ENCODE assay signal across 8 cellular contexts in the genomic region with DNA sequence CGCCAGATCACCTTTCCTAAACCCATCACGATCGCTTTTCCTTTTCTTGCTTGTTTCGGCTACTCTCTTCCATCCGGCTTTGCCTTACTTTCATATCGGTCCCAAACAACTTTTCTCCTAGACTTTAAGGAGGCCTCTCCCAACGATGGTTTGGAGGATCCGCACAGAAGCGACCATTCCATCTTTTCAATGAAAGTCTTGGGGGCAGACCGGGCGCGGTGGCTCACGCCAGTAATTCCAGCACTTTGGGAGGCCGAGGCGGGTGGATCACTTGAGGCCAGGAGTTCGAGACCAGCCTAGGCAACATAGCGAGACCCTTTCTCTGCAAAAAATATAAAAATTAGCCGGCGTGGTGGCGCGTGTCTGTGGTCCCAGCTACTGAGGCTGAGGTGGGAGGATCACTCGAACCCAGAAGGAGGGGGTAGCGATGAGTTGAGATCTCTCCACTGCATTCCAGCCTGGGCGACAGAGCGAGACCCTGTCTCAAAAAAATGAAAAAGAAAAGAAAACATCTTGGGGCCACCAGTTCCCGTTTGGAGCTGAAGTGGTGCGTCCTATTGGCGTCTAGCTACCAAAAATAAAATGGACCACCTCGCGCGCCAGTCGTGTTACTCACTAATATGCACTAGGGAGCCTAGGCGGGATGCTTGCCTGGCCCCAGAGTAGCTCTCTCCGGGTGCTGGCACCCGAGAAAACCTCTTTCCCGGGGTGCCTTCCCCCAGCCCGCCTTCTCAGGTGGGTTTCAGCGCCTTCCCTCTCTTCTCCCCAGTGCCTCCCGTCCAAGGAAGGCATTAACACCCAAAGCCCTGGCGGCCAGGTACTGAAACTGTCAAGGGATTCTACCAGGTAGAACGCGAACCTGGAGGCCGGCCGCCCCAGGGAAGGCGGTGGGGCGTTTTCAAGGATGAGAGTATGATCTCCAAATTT. TPM values are rescaled to one million over a fixed set of nuclear protein-coding genes. Genes with fewer than 3 reads are reported as not detected.
DNase-seq lines count a peak whose midpoint lies in the region; ATAC-seq and TF ChIP-seq lines count a peak whose summit lies in the region.

No MANE protein-coding gene starts in this region.

- H3K36me3 ChIP-seq in Peyer's patch (no peaks in the 10 kb centered on the region), rectal smooth muscle tissue (ENCODE audit: control insufficient read depth, insufficient read depth, low read length) (no peaks in the 10 kb centered on the region), vagina (no peaks in the 10 kb centered on the region)

- ATAC-seq in HG03066 (IDR thresholded peaks at IDR 0.05; ENCODE audit: low read depth, unreplicated experiment) (peak; percentile 12), Right ventricle myocardium superior (ENCODE audit: poor library complexity) (peak; percentile 43)

- H3K27me3 ChIP-seq in Peyer's patch (no peaks in the 10 kb centered on the region), rectal smooth muscle tissue (ENCODE audit: control insufficient read depth, insufficient read depth, low read length) (no peaks in the 10 kb centered on the region), vagina (no peaks in the 10 kb centered on the region)

- TF ChIP-seq CTCF in Peyer's patch (IDR thresholded peaks at IDR 0.05): peak; percentile 1 to 51 (median 41)
- TF ChIP-seq CTCF in vagina (IDR thresholded peaks at IDR 0.05): peak in 1 of 3 experiments; percentile 17

- DNase-seq in NCI-H1092 treated with DMSO at 0.1 percent for 48 hours (lab: John Stamatoyannopoulos, UW) (peak; percentile 9), NCI-H1092 (lab: John Stamatoyannopoulos, UW) (no peak), Peyer's patch (peak; percentile 64 to 76 (median 67)), Right ventricle myocardium superior (peak; percentile 52), vagina (ENCODE audit: extremely low spot score in 2 of 2) (no peak)
- DNase-seq in activated gamma-delta T cell treated with anti-CD3 and anti-CD28 coated beads, Interleukin-2, amount 50 U/mL, for 16 hours (ENCODE audit: low read depth): peak; percentile 15

- TF ChIP-seq POLR2A in Peyer's patch (IDR thresholded peaks at IDR 0.05): no peak
- no peak for TF ChIP-seq POLR2A in vagina (IDR thresholded peaks at IDR 0.05)

- H3K27ac ChIP-seq in Peyer's patch: peak overlapping the region; percentile 81 to 90 (median 82)
- peak overlapping the region; percentile 81 for H3K27ac ChIP-seq in rectal smooth muscle tissue (ENCODE audit: low read depth, low read length)
- H3K27ac ChIP-seq in vagina: peak overlapping the region; percentile 91

- intact Hi-C loops in Right ventricle myocardium superior (cut with DNase I): loop anchor here (2.0 kb wide), 1 partner anchor 66 kb away; a partner anchor contains a TSS
- intact Hi-C loops in vagina (cut with DNase I): loop anchor here (5.0 kb wide), 1 partner anchor 62 kb away; no protein-coding TSS in a partner anchor

- peak overlapping the region; percentile 10 for H3K9ac ChIP-seq in rectal smooth muscle tissue (ENCODE audit: low read length)

- peak overlapping the region; percentile 74 to 90 (median 84) for H3K4me3 ChIP-seq in Peyer's patch
- peak overlapping the region; percentile 82 for H3K4me3 ChIP-seq in rectal smooth muscle tissue (ENCODE audit: low read length)
- peak overlapping the region; percentile 96 to 99 for H3K4me3 ChIP-seq in vagina

- H3K9me3 ChIP-seq in Peyer's patch (no peaks in the 10 kb centered on the region), vagina (no peaks in the 10 kb centered on the region)

- H3K4me1 ChIP-seq in Peyer's patch (peaks cover 0 to 12% (median 0%) of the 10 kb centered on the region in 4 donors), rectal smooth muscle tissue (ENCODE audit: control insufficient read depth, insufficient read depth, low read length) (no peaks in the 10 kb centered on the region), vagina (peaks cover 38% of the 10 kb centered on the region)

RNA-seq across cellular contexts. Expression of a gene that starts 0.8 kb away (rescaled TPM):
- total RNA-seq in Peyer's patch (10 to 100 TPM; 52.6 to 74.3 (median 58.9) TPM), Right ventricle myocardium superior (20.2 TPM), vagina (49.6 TPM)

Comparison
In these comparisons a context has a peak if more than half of its experiments do, and no peak if none do; other contexts are left out.
1. DNase-seq: peak in NCI-H1092 treated with DMSO at 0.1 percent for 48 hours (single experiment), Peyer's patch (3 of 3), activated gamma-delta T cell treated with anti-CD3 and anti-CD28 coated beads, Interleukin-2, amount 50 U/mL, for 16 hours (single experiment) and Right ventricle myocardium superior (single experiment); none in NCI-H1092 (single experiment) and vagina (0 of 2).
2. Peak in every context shown above with its lines, with median percentiles within 50 percentile points of each other: H3K27ac ChIP-seq and H3K4me3 ChIP-seq.